Comparison of ENCODE assay signal across 15 cellular contexts in genomic region chr14:93024493-93024892, GRCh38.
DNase-seq lines count a peak whose midpoint lies in the region; ATAC-seq, FAIRE-seq and TF ChIP-seq lines count a peak whose summit lies in the region.
"Had no signal": no experiment of that assay in that cellular context is flagged by ENCODE, and none has a peak within 500 bp of the region (broad histone marks: within the 10 kb centered on the region; RNA-seq: fewer than 3 reads in every experiment).

No MANE protein-coding gene starts in this region.

- POLR2A ChIA-PET in RWPE1 (lab: Yijun Ruan, JAX; ENCODE audit: low non-redundant PET), result no interaction called here

- no peak for ATAC-seq in stimulated activated effector memory CD8-positive, alpha-beta T cell treated with anti-CD3 and anti-CD28 coated beads, Interleukin-12 subunit alpha, Interleukin-12 subunit beta, amount 100 ng/mL, for 72 hours
- no peak for ATAC-seq in GM18873 (IDR thresholded peaks at IDR 0.05; ENCODE audit: low FRiP score, unreplicated experiment)

- no peaks in the 10 kb centered on the region for H3K9me3 Mint-ChIP-seq in dendritic cell treated with granulocyte-macrophage colony-stimulating factor and Interleukin-4, amounts not matched to agents 40 ng/mL and 50 ng/mL, for 4 days
- no peaks in the 10 kb centered on the region for H3K9me3 Mint-ChIP-seq in stimulated activated effector memory CD8-positive, alpha-beta T cell treated with anti-CD3 and anti-CD28 coated beads, Interleukin-12 subunit alpha, Interleukin-12 subunit beta, amount 100 ng/mL, for 72 hours
- H3K9me3 Mint-ChIP-seq: CD4-positive, CD25-positive, alpha-beta regulatory T cell had no signal

- 96% methylated on average over 5 of the region's 5 CpGs for WGBS in prostate gland

- intact Hi-C loops in dendritic cell treated with granulocyte-macrophage colony-stimulating factor and Interleukin-4, amounts not matched to agents 40 ng/mL and 50 ng/mL, for 4 days (cut with micrococcal nuclease), result no loop called here
- intact Hi-C loops in prostate gland (cut with DNase I), result no loop called here

- FAIRE-seq in D721Med (lab: Jason Lieb, UNC), result peak; percentile 90

- no peaks in the 10 kb centered on the region for H3K9me3 ChIP-seq in prostate gland
- H3K9me3 ChIP-seq: SJCRH30 had no signal

- H3K27me3 Mint-ChIP-seq in dendritic cell treated with granulocyte-macrophage colony-stimulating factor and Interleukin-4, amounts not matched to agents 40 ng/mL and 50 ng/mL, for 4 days, result no peaks in the 10 kb centered on the region
- H3K27me3 Mint-ChIP-seq: CD4-positive, CD25-positive, alpha-beta regulatory T cell had no signal

- no peak overlapping the region for H3K4me3 ChIP-seq in prostate gland
- H3K4me3 ChIP-seq: SJCRH30 had no signal

- H3K36me3 Mint-ChIP-seq in dendritic cell treated with granulocyte-macrophage colony-stimulating factor and Interleukin-4, amounts not matched to agents 40 ng/mL and 50 ng/mL, for 4 days (ENCODE audit: low read depth), result peaks cover 75% of the 10 kb centered on the region
- peaks cover 13% of the 10 kb centered on the region for H3K36me3 Mint-ChIP-seq in stimulated activated effector memory CD8-positive, alpha-beta T cell treated with anti-CD3 and anti-CD28 coated beads, Interleukin-12 subunit alpha, Interleukin-12 subunit beta, amount 100 ng/mL, for 72 hours

- H3K27me3 ChIP-seq in prostate gland (replicated peaks; ENCODE audit: insufficient read depth), result no peaks in the 10 kb centered on the region
- H3K27me3 ChIP-seq: SJCRH30 had no signal

- peak overlapping the region; percentile 27 for H3K27ac Mint-ChIP-seq in dendritic cell treated with granulocyte-macrophage colony-stimulating factor and Interleukin-4, amounts not matched to agents 40 ng/mL and 50 ng/mL, for 4 days
- H3K27ac Mint-ChIP-seq in stimulated activated effector memory CD8-positive, alpha-beta T cell treated with anti-CD3 and anti-CD28 coated beads, Interleukin-12 subunit alpha, Interleukin-12 subunit beta, amount 100 ng/mL, for 72 hours, result peak overlapping the region; percentile 18

- peaks cover 94% of the 10 kb centered on the region for H3K4me1 Mint-ChIP-seq in dendritic cell treated with granulocyte-macrophage colony-stimulating factor and Interleukin-4, amounts not matched to agents 40 ng/mL and 50 ng/mL, for 4 days (ENCODE audit: low read depth)
- H3K4me1 Mint-ChIP-seq in stimulated activated effector memory CD8-positive, alpha-beta T cell treated with anti-CD3 and anti-CD28 coated beads, Interleukin-12 subunit alpha, Interleukin-12 subunit beta, amount 100 ng/mL, for 72 hours, result peaks cover 54% of the 10 kb centered on the region

- H3K27ac ChIP-seq in RWPE1 (peak overlapping the region; percentile 31), prostate gland (no peak overlapping the region)
- H3K27ac ChIP-seq: SJCRH30 had no signal

- no peak for TF ChIP-seq CTCF in D721Med (IDR thresholded peaks at IDR 0.05; ENCODE audit: insufficient read depth, missing control alignments)
- TF ChIP-seq CTCF in RWPE1 (conservative IDR thresholded peaks at IDR 0.05; ENCODE audit: low read depth), result no peak
- TF ChIP-seq CTCF in prostate gland (IDR thresholded peaks at IDR 0.05), result no peak
- TF ChIP-seq CTCF in GM20000 (IDR thresholded peaks at IDR 0.05; ENCODE audit: extremely low read depth, missing control alignments), result no peak

- H3K4me3 Mint-ChIP-seq in dendritic cell treated with granulocyte-macrophage colony-stimulating factor and Interleukin-4, amounts not matched to agents 40 ng/mL and 50 ng/mL, for 4 days, result no peak overlapping the region
- no peak overlapping the region for H3K4me3 Mint-ChIP-seq in stimulated activated effector memory CD8-positive, alpha-beta T cell treated with anti-CD3 and anti-CD28 coated beads, Interleukin-12 subunit alpha, Interleukin-12 subunit beta, amount 100 ng/mL, for 72 hours
- H3K4me3 Mint-ChIP-seq: CD4-positive, CD25-positive, alpha-beta regulatory T cell had no signal

- no peaks in the 10 kb centered on the region for H3K36me3 ChIP-seq in prostate gland

- DNase-seq in D721Med (ENCODE audit: insufficient read length, low spot score), result peak; percentile 62
- DNase-seq in RWPE1 (ENCODE audit: low spot score), result no peak
- DNase-seq in stimulated activated effector memory CD8-positive, alpha-beta T cell treated with anti-CD3 and anti-CD28 coated beads, Interleukin-12 subunit alpha, Interleukin-12 subunit beta, amount 100 ng/mL, for 72 hours (ENCODE audit: low spot score in 2 of 2), result no peak
- no peak for DNase-seq in prostate gland (ENCODE audit: low spot score)
- DNase-seq in SHP77 treated with DMSO at 0.1 percent for 48 hours (lab: John Stamatoyannopoulos, UW), result no peak
- DNase-seq in GM20000 (ENCODE audit: low spot score), result no peak
- DNase-seq: Calu3; CD4-positive, CD25-positive, alpha-beta regulatory T cell; NCI-H187 treated with DMSO at 0.1 percent for 48 hours; NCI-H345; NCI-H526; OCI-M1; SJCRH30 had no signal

- peaks cover 4% of the 10 kb centered on the region for H3K4me1 ChIP-seq in prostate gland (replicated peaks)

- CTCF ChIA-PET in RWPE1 (lab: Yijun Ruan, JAX), result no interaction called here

- no peak for TF ChIP-seq POLR2A in prostate gland (IDR thresholded peaks at IDR 0.05)
